15 cellular contexts compared by ENCODE assay signal in the genomic region with DNA sequence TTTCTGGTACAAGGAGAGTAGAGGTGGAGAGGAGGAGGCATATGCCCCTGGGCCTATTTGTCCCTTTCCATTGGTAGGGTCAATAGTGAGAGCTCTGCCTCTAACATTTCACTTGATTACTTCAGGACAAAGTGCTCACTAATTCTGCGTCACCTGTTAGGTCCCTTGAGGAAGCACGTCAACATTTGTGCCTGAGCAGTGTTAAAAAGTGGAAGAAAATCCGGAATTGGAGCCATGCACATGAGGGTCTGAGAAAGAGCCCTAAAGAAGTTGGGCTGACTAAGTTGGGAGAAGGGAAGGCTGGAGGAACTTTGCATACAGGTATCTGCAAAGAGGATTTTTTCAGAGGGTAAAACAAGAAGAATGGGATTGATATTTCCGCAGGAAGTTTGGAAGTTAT. TPM values are rescaled to one million over a fixed set of nuclear protein-coding genes. Genes with fewer than 3 reads are reported as not detected.
DNase-seq lines count a peak whose midpoint lies in the region; ATAC-seq and TF ChIP-seq lines count a peak whose summit lies in the region.
"Had no signal": no experiment of that assay in that cellular context is flagged by ENCODE, and none has a peak within 500 bp of the region (broad histone marks: within the 10 kb centered on the region; RNA-seq: fewer than 3 reads in every experiment).

No MANE protein-coding gene starts in this region.

- CTCF ChIA-PET in CD4-positive, alpha-beta T cell (lab: Charles Lee), result no interaction called here
- CTCF ChIA-PET in naive thymus-derived CD4-positive, alpha-beta T cell (lab: Charles Lee), result no interaction called here

- H3K36me3 ChIP-seq in DOHH2 (ENCODE audit: control insufficient read depth, low read length), result peaks cover 36% of the 10 kb centered on the region
- peaks cover 0 to 26% (median 10%) of the 10 kb centered on the region in 3 experiments for H3K36me3 ChIP-seq in naive thymus-derived CD4-positive, alpha-beta T cell (ENCODE audit: control insufficient read depth in 2 of 3, insufficient read depth in 3 of 3, low read length in 3 of 3)

- no peaks in the 10 kb centered on the region for H3K27me3 Mint-ChIP-seq in CD4-positive, alpha-beta T cell
- no peaks in the 10 kb centered on the region for H3K27me3 Mint-ChIP-seq in naive thymus-derived CD4-positive, alpha-beta T cell

- no peak for ATAC-seq in CD4-positive, alpha-beta T cell (ENCODE audit: poor library complexity)
- ATAC-seq in activated naive CD4-positive, alpha-beta T cell treated with anti-CD3 and anti-CD28 coated beads, Interleukin-2, amount 50 U/mL, for 72 hours, result no peak
- ATAC-seq in naive thymus-derived CD4-positive, alpha-beta T cell, result no peak
- ATAC-seq in HG02759 (IDR thresholded peaks at IDR 0.05; ENCODE audit: unreplicated experiment), result no peak

- intact Hi-C loops in CD4-positive, alpha-beta T cell (cut with DNase I, micrococcal nuclease), result no loop called here
- intact Hi-C loops in naive thymus-derived CD4-positive, alpha-beta T cell (cut with micrococcal nuclease), result loop anchor here in 1 of 2 donors (10.0 kb wide), 1 partner anchor 1971 kb away; a partner anchor contains a TSS

- TF ChIP-seq CTCF in CD4-positive, alpha-beta T cell (IDR thresholded peaks at IDR 0.05), result no peak
- no peak for TF ChIP-seq CTCF in DOHH2 (IDR thresholded peaks at IDR 0.05; ENCODE audit: low read depth, low read length, poor library complexity, severe bottlenecking)

- H3K79me2 ChIP-seq in DOHH2 (ENCODE audit: control insufficient read depth, low read length), result peaks cover 64% of the 10 kb centered on the region

- peak overlapping the region; percentile 95 for H3K4me3 Mint-ChIP-seq in CD4-positive, alpha-beta T cell
- peak overlapping the region; percentile 32 to 99 (median 66) for H3K4me3 Mint-ChIP-seq in naive thymus-derived CD4-positive, alpha-beta T cell

- no peaks in the 10 kb centered on the region for H3F3A ChIP-seq in DOHH2 (ENCODE audit: control insufficient read depth, insufficient read depth)

- no peak overlapping the region for H3K27ac Mint-ChIP-seq in CD4-positive, alpha-beta T cell
- H3K27ac Mint-ChIP-seq in activated naive CD4-positive, alpha-beta T cell treated with anti-CD3 and anti-CD28 coated beads, Interleukin-2, amount 50 U/mL, for 72 hours, result peak overlapping the region; percentile 57 to 76
- H3K27ac Mint-ChIP-seq in naive thymus-derived CD4-positive, alpha-beta T cell, result peak overlapping the region in 3 of 9 donors; percentile 14 to 65 (median 62)

- no peaks in the 10 kb centered on the region for H3K27me3 ChIP-seq in CD4-positive, alpha-beta T cell (ENCODE audit: control insufficient read depth, insufficient read depth, low read length)
- H3K27me3 ChIP-seq in DOHH2 (ENCODE audit: control insufficient read depth, low read length), result no peaks in the 10 kb centered on the region
- no peaks in the 10 kb centered on the region for H3K27me3 ChIP-seq in naive thymus-derived CD4-positive, alpha-beta T cell (ENCODE audit: control insufficient read depth in 2 of 2, insufficient read depth in 2 of 2, low read length in 2 of 2)
- H3K27me3 ChIP-seq: right atrium auricular region had no signal

- peaks cover 58% of the 10 kb centered on the region for H3K4me1 Mint-ChIP-seq in CD4-positive, alpha-beta T cell (ENCODE audit: low read depth)
- H3K4me1 Mint-ChIP-seq in naive thymus-derived CD4-positive, alpha-beta T cell, result peaks cover 38 to 74% (median 64%) of the 10 kb centered on the region in 7 donors

- POLR2A ChIA-PET in CD4-positive, alpha-beta T cell (lab: Charles Lee), result interaction anchor here (3.7 kb wide), 1 partner anchor 17 kb away, joined by 46 read pairs; a partner anchor contains a TSS
- POLR2A ChIA-PET in naive thymus-derived CD4-positive, alpha-beta T cell (lab: Charles Lee), result interaction anchor here (1.4 kb wide), 1 partner anchor 143 kb away, joined by 3 read pairs; a partner anchor contains a TSS

- H3K36me3 Mint-ChIP-seq in CD4-positive, alpha-beta T cell (ENCODE audit: low read depth), result peaks cover 51% of the 10 kb centered on the region
- peaks cover 46 to 65% of the 10 kb centered on the region in 2 donors for H3K36me3 Mint-ChIP-seq in activated naive CD4-positive, alpha-beta T cell treated with anti-CD3 and anti-CD28 coated beads, Interleukin-2, amount 50 U/mL, for 72 hours
- peaks cover 8 to 33% (median 14%) of the 10 kb centered on the region in 5 donors for H3K36me3 Mint-ChIP-seq in naive thymus-derived CD4-positive, alpha-beta T cell

- H3K9me3 ChIP-seq in CD4-positive, alpha-beta T cell (ENCODE audit: control insufficient read depth, low read length), result no peaks in the 10 kb centered on the region
- no peaks in the 10 kb centered on the region for H3K9me3 ChIP-seq in DOHH2 (ENCODE audit: control insufficient read depth, insufficient read depth, low read length)
- no peaks in the 10 kb centered on the region for H3K9me3 ChIP-seq in naive thymus-derived CD4-positive, alpha-beta T cell (ENCODE audit: control insufficient read depth in 2 of 3, low read length in 3 of 3)
- H3K9me3 ChIP-seq: right atrium auricular region had no signal

- H3K4me1 ChIP-seq in DOHH2 (ENCODE audit: control insufficient read depth, low read length), result peaks cover 25% of the 10 kb centered on the region
- H3K4me1 ChIP-seq in naive thymus-derived CD4-positive, alpha-beta T cell (ENCODE audit: control insufficient read depth in 2 of 2, insufficient read depth in 2 of 2, low read length in 2 of 2), result peaks cover 12 to 35% of the 10 kb centered on the region in 2 donors

- peak overlapping the region; percentile 27; the same call in 1 of the 2 replicates for H3K4me3 ChIP-seq in DOHH2 (ENCODE audit: low read length)
- H3K4me3 ChIP-seq in naive thymus-derived CD4-positive, alpha-beta T cell (ENCODE audit: low read length), result no peak overlapping the region
- H3K4me3 ChIP-seq: right atrium auricular region had no signal

- peak overlapping the region; percentile 43 for H3K4me2 ChIP-seq in DOHH2 (ENCODE audit: low read length)

- no peaks in the 10 kb centered on the region for H3K9me2 ChIP-seq in DOHH2 (replicated peaks; ENCODE audit: control insufficient read depth, low read length)

- H3K9me3 Mint-ChIP-seq in CD4-positive, alpha-beta T cell, result no peaks in the 10 kb centered on the region
- no peaks in the 10 kb centered on the region for H3K9me3 Mint-ChIP-seq in activated naive CD4-positive, alpha-beta T cell treated with anti-CD3 and anti-CD28 coated beads, Interleukin-2, amount 50 U/mL, for 72 hours
- H3K9me3 Mint-ChIP-seq in naive thymus-derived CD4-positive, alpha-beta T cell, result no peaks in the 10 kb centered on the region

- no peak for DNase-seq in CD4-positive, alpha-beta T cell
- no peak for DNase-seq in activated naive CD4-positive, alpha-beta T cell treated with anti-CD3 and anti-CD28 coated beads, Interleukin-2, amount 50 U/mL, for 72 hours (ENCODE audit: low spot score in 2 of 2)
- no peak for DNase-seq in naive thymus-derived CD4-positive, alpha-beta T cell
- DNase-seq in DMS 273 treated with DMSO at 0.1 percent for 48 hours (lab: John Stamatoyannopoulos, UW) (no peak), NCI-H2107 treated with DMSO at 0.1 percent for 48 hours (lab: John Stamatoyannopoulos, UW; ENCODE audit: unreplicated experiment) (no peak)
- DNase-seq: activated CD4-positive, alpha-beta T cell treated with anti-CD3 and anti-CD28 coated beads for 4 hours; GDM1; GOT3; NCI-H1436; NCI-H446 treated with DMSO at 0.1 percent for 48 hours; stimulated activated CD4-positive, alpha-beta T cell treated with anti-CD3 and anti-CD28 coated beads, Interleukin-2, amount 100 ng/mL, for 48 hours had no signal

- no peaks in the 10 kb centered on the region for H4K20me1 ChIP-seq in DOHH2 (ENCODE audit: control insufficient read depth, insufficient read depth, low read depth, low read length)

- H3K27ac ChIP-seq in CD4-positive, alpha-beta T cell (ENCODE audit: low read depth, low read length), result no peak overlapping the region
- no peak overlapping the region for H3K27ac ChIP-seq in DOHH2 (ENCODE audit: low read depth, low read length)
- H3K27ac ChIP-seq in naive thymus-derived CD4-positive, alpha-beta T cell (ENCODE audit: low read depth, low read length), result no peak overlapping the region
- H3K27ac ChIP-seq: C4-2B, right atrium auricular region had no signal

RNA-seq across cellular contexts. Expression of a gene that starts 1.9 kb away (rescaled TPM):
- total RNA-seq in CD4-positive, alpha-beta T cell, result 10 to 100 TPM; 11.6 to 13.0 TPM
- total RNA-seq in activated naive CD4-positive, alpha-beta T cell treated with anti-CD3 and anti-CD28 coated beads, Interleukin-2, amount 50 U/mL, for 72 hours, result 10 to 100 TPM; 79.1 to 82.1 TPM
- 10 to 100 TPM; 17.8 to 38.4 (median 19.6) TPM for total RNA-seq in naive thymus-derived CD4-positive, alpha-beta T cell
- polyA plus RNA-seq in naive thymus-derived CD4-positive, alpha-beta T cell, result 10 to 100 TPM in 1 of 2 donors, 1 to 10 TPM in 1; 8.3 to 21.2 TPM

RNA-seq across cellular contexts. Expression of a gene that starts 17.0 kb away (rescaled TPM):
- total RNA-seq in CD4-positive, alpha-beta T cell, result 10 to 100 TPM; 58.0 to 61.2 TPM
- 100 to 1,000 TPM; 120 to 156 TPM for total RNA-seq in activated naive CD4-positive, alpha-beta T cell treated with anti-CD3 and anti-CD28 coated beads, Interleukin-2, amount 50 U/mL, for 72 hours
- total RNA-seq in naive thymus-derived CD4-positive, alpha-beta T cell, result 10 to 100 TPM; 42.2 to 76.1 (median 58.2) TPM
- 10 to 100 TPM; 72.4 to 81.2 TPM for polyA plus RNA-seq in naive thymus-derived CD4-positive, alpha-beta T cell

RNA-seq across cellular contexts. Expression of a gene that starts 42.5 kb away (rescaled TPM):
- 10 to 100 TPM in 1 of 2 experiments, 1 to 10 TPM in 1; 9.4 to 10.1 TPM for total RNA-seq in CD4-positive, alpha-beta T cell
- total RNA-seq in activated naive CD4-positive, alpha-beta T cell treated with anti-CD3 and anti-CD28 coated beads, Interleukin-2, amount 50 U/mL, for 72 hours, result 10 to 100 TPM; 10.5 to 36.2 TPM
- 10 to 100 TPM in 1 of 5 experiments, 1 to 10 TPM in 4; 1.8 to 48.6 (median 3.8) TPM for total RNA-seq in naive thymus-derived CD4-positive, alpha-beta T cell
- polyA plus RNA-seq in naive thymus-derived CD4-positive, alpha-beta T cell, result under 1 TPM; 0.06 to 0.24 TPM

RNA-seq across cellular contexts. Expression of a gene that starts 46.1 kb away (rescaled TPM):
- 1 to 10 TPM; 1.9 to 2.6 TPM for total RNA-seq in CD4-positive, alpha-beta T cell
- 1 to 10 TPM; 4.3 to 9.7 TPM for total RNA-seq in activated naive CD4-positive, alpha-beta T cell treated with anti-CD3 and anti-CD28 coated beads, Interleukin-2, amount 50 U/mL, for 72 hours
- 1 to 10 TPM; 2.8 to 7.4 (median 4.9) TPM for total RNA-seq in naive thymus-derived CD4-positive, alpha-beta T cell
- under 1 TPM in 1 of 2 donors, not detected in 1; 0.33 TPM for polyA plus RNA-seq in naive thymus-derived CD4-positive, alpha-beta T cell
- total RNA-seq: right atrium auricular region had no signal

RNA-seq across cellular contexts. Expression of a gene that starts 52.0 kb away (rescaled TPM):
- 1 to 10 TPM; 3.4 to 3.6 TPM for total RNA-seq in CD4-positive, alpha-beta T cell
- 1 to 10 TPM; 9.3 to 9.5 TPM for total RNA-seq in activated naive CD4-positive, alpha-beta T cell treated with anti-CD3 and anti-CD28 coated beads, Interleukin-2, amount 50 U/mL, for 72 hours
- total RNA-seq in naive thymus-derived CD4-positive, alpha-beta T cell, result 1 to 10 TPM; 1.4 to 6.2 (median 2.9) TPM
- polyA plus RNA-seq in naive thymus-derived CD4-positive, alpha-beta T cell, result under 1 TPM in 1 of 2 donors, not detected in 1; 0.22 TPM
- total RNA-seq: right atrium auricular region had no signal
